ENCODE assay signal across 3 cellular contexts in genomic region chr9:94538908-94539307, GRCh38. TPM values are rescaled to one million over a fixed set of nuclear protein-coding genes. Genes with fewer than 3 reads are reported as not detected.
"Had no signal": no experiment of that assay in that cellular context is flagged by ENCODE, and none has a peak within 500 bp of the region (broad histone marks: within the 10 kb centered on the region; RNA-seq: fewer than 3 reads in every experiment).

No MANE protein-coding gene starts in this region.

- DNase-seq: GDM1, GF-D8 had no signal

- H3K4me3 ChIP-seq: GM12878 had no signal

RNA-seq across cellular contexts. Expression of gene PCAT7, which starts 16.0 kb away (rescaled TPM):
- total RNA-seq: GM12878 had no signal
